In genomic region chr20:58587467-58587866, GRCh38 we compare ENCODE assay signal across 17 cellular contexts.
"Had no signal": no experiment of that assay in that cellular context is flagged by ENCODE, and none has a peak within 500 bp of the region (broad histone marks: within the 10 kb centered on the region; RNA-seq: fewer than 3 reads in every experiment).

No MANE protein-coding gene starts in this region.

- DNase-seq: KBM-7, MV-4-11, NCI-H1048, NCI-H1105, NCI-H1417 treated with DMSO at 0.1 percent for 48 hours, NCI-H146, NCI-H1694 treated with DMSO at 0.1 percent for 48 hours, NCI-H1930, NCI-H2081, NCI-H2107, NCI-H2227 treated with DMSO at 0.1 percent for 48 hours, NCI-H524, NCI-H526 treated with DMSO at 0.1 percent for 48 hours, NCI-H748 treated with DMSO at 0.1 percent for 48 hours, RPMI8226, SHP77, SK-N-SH had no signal

- H3K9me3 ChIP-seq: SK-N-SH had no signal
